Comparison of ENCODE assay signal across 33 cellular contexts in genomic region chr5:174247239-174247638, GRCh38.
"Had no signal": no experiment of that assay in that cellular context is flagged by ENCODE, and none has a peak within 500 bp of the region (broad histone marks: within the 10 kb centered on the region; RNA-seq: fewer than 3 reads in every experiment).

No MANE protein-coding gene starts in this region.

- DNase-seq: activated CD4-positive, alpha-beta T cell treated with anti-CD3 and anti-CD28 coated beads for 36 hours; activated CD4-positive, alpha-beta T cell treated with anti-CD3 and anti-CD28 coated beads, Interleukin-2, amount 10 ng/mL, durations not matched to agents 7 days and 5 days; activated CD4-positive, alpha-beta T cell treated with anti-CD3 and anti-CD28 coated beads, Interleukin-2, amount 50 U/mL, for 48 hours; activated CD8-positive, alpha-beta T cell treated with anti-CD3 and anti-CD28 coated beads, Interleukin-2, amount 10 ng/mL, durations not matched to agents 7 days and 5 days; activated gamma-delta T cell; activated naive CD4-positive, alpha-beta T cell treated with Interleukin-2 at 50 U/mL for 16 hours; activated naive CD8-positive, alpha-beta T cell treated with anti-CD3 and anti-CD28 coated beads, Interleukin-2, amount 10 ng/mL, durations not matched to agents 7 days and 5 days; activated T-cell treated with anti-CD3 and anti-CD28 coated beads, Interleukin-2, amount 50 U/mL, for 24 hours; amygdala; Karpas-422; KBM-7; NCI-H1105; NCI-H1417 treated with DMSO at 0.1 percent for 48 hours; NCI-H187 treated with DMSO at 0.1 percent for 48 hours; NCI-H2081; NCI-H2171 treated with DMSO at 0.1 percent for 48 hours; NCI-H2227 treated with DMSO at 0.1 percent for 48 hours; NCI-H446; NCI-H510A treated with DMSO at 0.1 percent for 48 hours; NCI-H526 treated with DMSO at 0.1 percent for 48 hours; NCI-H774; SHP77 had no signal

- H3K36me3 ChIP-seq: ascending aorta, breast epithelium, SJCRH30 had no signal

- H3K27ac ChIP-seq: ascending aorta, breast epithelium, SJCRH30, SK-N-MC had no signal

- H3K4me1 Mint-ChIP-seq: activated CD4-positive, alpha-beta T cell treated with anti-CD3 and anti-CD28 coated beads for 36 hours; activated CD4-positive, alpha-beta T cell treated with anti-CD3 and anti-CD28 coated beads, Interleukin-2, amount 10 ng/mL, durations not matched to agents 7 days and 5 days; activated naive CD4-positive, alpha-beta T cell treated with anti-CD3 and anti-CD28 coated beads, Interleukin-2, amount 50 U/mL, for 24 hours; activated naive CD8-positive, alpha-beta T cell treated with anti-CD3 and anti-CD28 coated beads, Interleukin-2, amount 10 ng/mL, durations not matched to agents 7 days and 5 days; WTC11 had no signal

- H3K9me3 ChIP-seq: ascending aorta, breast epithelium, SJCRH30 had no signal

- H3K36me3 Mint-ChIP-seq: activated naive CD4-positive, alpha-beta T cell treated with anti-CD3 and anti-CD28 coated beads, Interleukin-2, amount 50 U/mL, for 24 hours; activated naive CD8-positive, alpha-beta T cell treated with anti-CD3 and anti-CD28 coated beads, Interleukin-2, amount 10 ng/mL, durations not matched to agents 7 days and 5 days; WTC11 had no signal

- H3K9me3 Mint-ChIP-seq: activated CD4-positive, alpha-beta T cell treated with anti-CD3 and anti-CD28 coated beads, Interleukin-2, amount 10 ng/mL, durations not matched to agents 7 days and 5 days; activated T-helper 2 cell treated with anti-CD3 and anti-CD28 coated beads, Interferon-gamma antibody, Interleukin-2, Interleukin-4, amounts not matched to agents 10 μg/mL and 5 μg/mL and 100 μg/mL, durations not matched to agents 14 hours and 24 hours and 36 hours; T-helper 2 cell treated with Interferon-gamma antibody and Interleukin-4, amounts not matched to agents 5 μg/mL and 100 μg/mL, for 36 hours had no signal

- ATAC-seq: activated CD4-positive, alpha-beta T cell treated with anti-CD3 and anti-CD28 coated beads for 36 hours; activated CD4-positive, CD25-positive, alpha-beta regulatory T cell treated with anti-CD3 and anti-CD28 coated beads, Interleukin-2, amount 50 U/mL, for 24 hours; activated CD8-positive, alpha-beta T cell treated with anti-CD3 and anti-CD28 coated beads, Interleukin-2, amount 10 ng/mL, durations not matched to agents 7 days and 5 days; Panc1; WTC11 had no signal

- H3K4me3 ChIP-seq: ascending aorta, breast epithelium, SJCRH30, SK-N-MC had no signal

- FAIRE-seq: TTC549 had no signal

- H3K27me3 ChIP-seq: ascending aorta, breast epithelium, SJCRH30 had no signal

- H3K27me3 Mint-ChIP-seq: activated CD4-positive, alpha-beta T cell treated with anti-CD3 and anti-CD28 coated beads, Interleukin-2, amount 10 ng/mL, durations not matched to agents 7 days and 5 days; activated naive CD8-positive, alpha-beta T cell treated with anti-CD3 and anti-CD28 coated beads, Interleukin-2, amount 10 ng/mL, durations not matched to agents 7 days and 5 days had no signal

- H3K4me1 ChIP-seq: ascending aorta, breast epithelium, SJCRH30 had no signal

- H3K27ac Mint-ChIP-seq: activated CD4-positive, alpha-beta T cell treated with anti-CD3 and anti-CD28 coated beads for 36 hours; activated CD4-positive, alpha-beta T cell treated with anti-CD3 and anti-CD28 coated beads, Interleukin-2, amount 10 ng/mL, durations not matched to agents 7 days and 5 days; activated CD8-positive, alpha-beta T cell treated with anti-CD3 and anti-CD28 coated beads, Interleukin-2, amount 10 ng/mL, durations not matched to agents 7 days and 5 days; activated naive CD4-positive, alpha-beta T cell treated with anti-CD3 and anti-CD28 coated beads, Interleukin-2, amount 50 U/mL, for 24 hours; activated naive CD8-positive, alpha-beta T cell treated with anti-CD3 and anti-CD28 coated beads, Interleukin-2, amount 10 ng/mL, durations not matched to agents 7 days and 5 days; activated T-cell treated with anti-CD3 and anti-CD28 coated beads, Interleukin-2, amount 50 U/mL, for 24 hours; activated T-helper 2 cell treated with anti-CD3 and anti-CD28 coated beads, Interferon-gamma antibody, Interleukin-2, Interleukin-4, amounts not matched to agents 10 μg/mL and 5 μg/mL and 100 μg/mL, durations not matched to agents 14 hours and 24 hours and 36 hours; T-helper 2 cell treated with Interferon-gamma antibody and Interleukin-4, amounts not matched to agents 5 μg/mL and 100 μg/mL, for 36 hours; WTC11 had no signal

- H3K4me3 Mint-ChIP-seq: activated CD4-positive, alpha-beta T cell treated with anti-CD3 and anti-CD28 coated beads for 36 hours; activated CD4-positive, alpha-beta T cell treated with anti-CD3 and anti-CD28 coated beads, Interleukin-2, amount 10 ng/mL, durations not matched to agents 7 days and 5 days; activated CD8-positive, alpha-beta T cell treated with anti-CD3 and anti-CD28 coated beads, Interleukin-2, amount 10 ng/mL, durations not matched to agents 7 days and 5 days; activated naive CD4-positive, alpha-beta T cell treated with anti-CD3 and anti-CD28 coated beads, Interleukin-2, amount 50 U/mL, for 24 hours; activated naive CD8-positive, alpha-beta T cell treated with anti-CD3 and anti-CD28 coated beads, Interleukin-2, amount 10 ng/mL, durations not matched to agents 7 days and 5 days; activated T-cell treated with anti-CD3 and anti-CD28 coated beads, Interleukin-2, amount 50 U/mL, for 24 hours; T-helper 2 cell treated with Interferon-gamma antibody and Interleukin-4, amounts not matched to agents 5 μg/mL and 100 μg/mL, for 36 hours; WTC11 had no signal
